ENCODE assay signal across 23 cellular contexts in genomic region chr22:21922370-21923162, GRCh38.
"Had no signal": no experiment of that assay in that cellular context is flagged by ENCODE, and none has a peak within 500 bp of the region (broad histone marks: within the 10 kb centered on the region; RNA-seq: fewer than 3 reads in every experiment).

No MANE protein-coding gene starts in this region.

- H3K4me3 Mint-ChIP-seq: activated B cell treated with CpG ODN at 0.5 μM for 24 hours; activated CD4-positive, alpha-beta memory T cell treated with anti-CD3 and anti-CD28 coated beads for 36 hours; activated naive CD4-positive, alpha-beta T cell treated with anti-CD3 and anti-CD28 coated beads for 36 hours; dendritic cell treated with granulocyte-macrophage colony-stimulating factor and Interleukin-4, amounts not matched to agents 40 ng/mL and 50 ng/mL, for 4 days; natural killer cell treated with Interleukin-12 subunit alpha and Interleukin-12 subunit beta and Interleukin-15 and Interleukin-18, amount 100 ng/mL, for 72 hours; stimulated activated naive B cell treated with anti-CD40 and anti-IgM and Interleukin-4, amounts not matched to agents 10 μg/mL and 1 μg/mL and 100 μg/mL, for 72 hours had no signal

- H3K4me1 ChIP-seq: upper lobe of right lung had no signal

- H3K79me2 ChIP-seq: hepatocyte had no signal

- H3K9me3 Mint-ChIP-seq: activated B cell treated with CpG ODN at 0.5 μM for 24 hours; activated CD4-positive, alpha-beta memory T cell treated with anti-CD3 and anti-CD28 coated beads for 36 hours; activated naive CD4-positive, alpha-beta T cell treated with anti-CD3 and anti-CD28 coated beads for 36 hours; dendritic cell treated with granulocyte-macrophage colony-stimulating factor and Interleukin-4, amounts not matched to agents 40 ng/mL and 50 ng/mL, for 4 days; natural killer cell treated with Interleukin-12 subunit alpha and Interleukin-12 subunit beta and Interleukin-15 and Interleukin-18, amount 100 ng/mL, for 72 hours; stimulated activated naive B cell treated with anti-CD40 and anti-IgM and Interleukin-4, amounts not matched to agents 10 μg/mL and 1 μg/mL and 100 μg/mL, for 72 hours had no signal

- H3K36me3 Mint-ChIP-seq: activated CD4-positive, alpha-beta memory T cell treated with anti-CD3 and anti-CD28 coated beads for 36 hours; natural killer cell treated with Interleukin-12 subunit alpha and Interleukin-12 subunit beta and Interleukin-15 and Interleukin-18, amount 100 ng/mL, for 72 hours had no signal

- H3K36me3 ChIP-seq: cardiac muscle cell had no signal

- ATAC-seq: left ventricle myocardium superior; stimulated activated naive B cell treated with anti-CD40 and anti-IgM and Interleukin-4, amounts not matched to agents 10 μg/mL and 1 μg/mL and 100 μg/mL, for 72 hours; upper lobe of right lung had no signal

- DNase-seq: activated B cell treated with CpG ODN at 0.5 μM for 24 hours; activated CD4-positive, alpha-beta memory T cell treated with anti-CD3 and anti-CD28 coated beads for 36 hours; activated CD4-positive, alpha-beta T cell treated with anti-CD3 and anti-CD28 coated beads for 48 hours; activated effector memory CD4-positive, alpha-beta T cell treated with Interleukin-2 at 50 U/mL for 16 hours; activated naive CD4-positive, alpha-beta T cell treated with anti-CD3 and anti-CD28 coated beads for 36 hours; activated T-cell treated with anti-CD3 and anti-CD28 coated beads, Interleukin-2, amount 50 U/mL, for 48 hours; effector CD4-positive, alpha-beta T cell; glutamatergic neuron; mammary epithelial cell; sigmoid colon; stimulated activated CD4-positive, alpha-beta T cell treated with anti-CD3 and anti-CD28 coated beads, Interleukin-15, amount 100 ng/mL, for 24 hours; stimulated activated CD8-positive, alpha-beta memory T cell treated with anti-CD3 and anti-CD28 coated beads, Interleukin-4, amount 100 ng/mL, for 48 hours; stimulated activated naive B cell treated with anti-CD40 and anti-IgM and Interleukin-4, amounts not matched to agents 10 μg/mL and 1 μg/mL and 100 μg/mL, for 72 hours; T-helper 9 cell; upper lobe of right lung had no signal

- H2AFZ ChIP-seq: hepatocyte had no signal

- H3K4me2 ChIP-seq: hepatocyte, smooth muscle cell had no signal

- H3K27ac ChIP-seq: cardiac muscle cell, esophagus muscularis mucosa, hepatocyte, sigmoid colon, upper lobe of right lung had no signal

- H3K27me3 ChIP-seq: cardiac muscle cell, esophagus muscularis mucosa, hepatocyte, sigmoid colon, upper lobe of right lung had no signal

- H3K27ac Mint-ChIP-seq: activated B cell treated with CpG ODN at 0.5 μM for 24 hours; activated CD4-positive, alpha-beta memory T cell treated with anti-CD3 and anti-CD28 coated beads for 36 hours; activated naive CD4-positive, alpha-beta T cell treated with anti-CD3 and anti-CD28 coated beads for 36 hours; dendritic cell treated with granulocyte-macrophage colony-stimulating factor and Interleukin-4, amounts not matched to agents 40 ng/mL and 50 ng/mL, for 4 days; stimulated activated naive B cell treated with anti-CD40 and anti-IgM and Interleukin-4, amounts not matched to agents 10 μg/mL and 1 μg/mL and 100 μg/mL, for 72 hours had no signal

- FAIRE-seq: frontal cortex had no signal

- H3K4me3 ChIP-seq: cardiac muscle cell, esophagus muscularis mucosa, hepatocyte, sigmoid colon, smooth muscle cell, upper lobe of right lung had no signal

- H3K9me3 ChIP-seq: esophagus muscularis mucosa, sigmoid colon, upper lobe of right lung had no signal

- H3K27me3 Mint-ChIP-seq: activated B cell treated with CpG ODN at 0.5 μM for 24 hours; activated CD4-positive, alpha-beta memory T cell treated with anti-CD3 and anti-CD28 coated beads for 36 hours; dendritic cell treated with granulocyte-macrophage colony-stimulating factor and Interleukin-4, amounts not matched to agents 40 ng/mL and 50 ng/mL, for 4 days; natural killer cell treated with Interleukin-12 subunit alpha and Interleukin-12 subunit beta and Interleukin-15 and Interleukin-18, amount 100 ng/mL, for 72 hours; stimulated activated naive B cell treated with anti-CD40 and anti-IgM and Interleukin-4, amounts not matched to agents 10 μg/mL and 1 μg/mL and 100 μg/mL, for 72 hours had no signal
